16 cellular contexts compared by ENCODE assay signal in genomic region chr2:747774-748351, GRCh38.
DNase-seq lines count a peak whose midpoint lies in the region; ATAC-seq, FAIRE-seq and TF ChIP-seq lines count a peak whose summit lies in the region.
"Had no signal": no experiment of that assay in that cellular context is flagged by ENCODE, and none has a peak within 500 bp of the region (broad histone marks: within the 10 kb centered on the region; RNA-seq: fewer than 3 reads in every experiment).

No MANE protein-coding gene starts in this region.

- TF ChIP-seq POLR2A in HepG2 (IDR thresholded peaks at IDR 0.05; ENCODE audit: insufficient read depth in 1 of 2, low read depth in 2 of 2, low read length in 2 of 2) (no peak), right lobe of liver (IDR thresholded peaks at IDR 0.05) (no peak), H1 (IDR thresholded peaks at IDR 0.05; ENCODE audit: control extremely low read depth in 1 of 2, low read depth in 2 of 2, low read length in 2 of 2) (no peak)

- no peak overlapping the region for H3K18ac ChIP-seq in H1 (ENCODE audit: extremely low read depth, low read length)

- BruUV-seq in HepG2 (replicated peaks; lab: Mats Ljungman, UMichigan), result no TSS peak

- CTCF ChIA-PET in HepG2 (lab: Yijun Ruan, JAX; ENCODE audit: low intra/inter-chr PET ratio, low total read pairs), result no interaction called here
- CTCF ChIA-PET in H1 (lab: Charles Lee; ENCODE audit: partially characterized antibody), result no interaction called here

- H3K4me3 ChIP-seq in HepG2 (replicated peaks in 1 of 3; ENCODE audit: insufficient read depth in 1 of 3, low read depth in 2 of 3, low read length in 3 of 3), result no peak overlapping the region
- no peak overlapping the region for H3K4me3 ChIP-seq in right lobe of liver
- no peak overlapping the region for H3K4me3 ChIP-seq in H1 (ENCODE audit: extremely low read depth in 1 of 4, insufficient read depth in 2 of 4, low read depth in 3 of 4, low read length in 4 of 4)
- no peak overlapping the region for H3K4me3 ChIP-seq in mucosa of descending colon
- H3K4me3 ChIP-seq: BLaER1, GM23248 had no signal

- TF ChIP-seq EP300 in HepG2 (IDR thresholded peaks at IDR 0.05; ENCODE audit: low read depth in 2 of 2, low read length in 2 of 2), result no peak
- no peak for TF ChIP-seq EP300 in HepG2 (CRISPR knock-in tag; IDR thresholded peaks at IDR 0.05; ENCODE audit: borderline replicate concordance)
- TF ChIP-seq EP300 in H1 (IDR thresholded peaks at IDR 0.05; ENCODE audit: borderline replicate concordance in 1 of 2, low read depth in 2 of 2, low read length in 2 of 2), result no peak

- H2AFZ ChIP-seq in HepG2 (ENCODE audit: low read length), result no peak overlapping the region
- H2AFZ ChIP-seq in H1 (ENCODE audit: low read length), result no peak overlapping the region
- H2AFZ ChIP-seq: GM23248 had no signal

- POLR2A ChIA-PET in HepG2 (lab: Yijun Ruan, JAX), result no interaction called here
- POLR2A ChIA-PET in H1 (lab: Charles Lee; ENCODE audit: partially characterized antibody), result no interaction called here

- H3K56ac ChIP-seq in H1 (replicated peaks; ENCODE audit: insufficient read length, low read depth, low read length), result no peak overlapping the region

- no peak for TF ChIP-seq CTCF in HepG2 (CRISPR knock-in tag; IDR thresholded peaks at IDR 0.05)
- no peak for TF ChIP-seq CTCF in right lobe of liver (IDR thresholded peaks at IDR 0.05)
- no peak for TF ChIP-seq CTCF in H1 (IDR thresholded peaks at IDR 0.05; ENCODE audit: control extremely low read depth in 1 of 3, insufficient read depth in 1 of 3, low read depth in 1 of 3, low read length in 3 of 3)
- TF ChIP-seq CTCF in nephron progenitor cell (IDR thresholded peaks at IDR 0.05), result no peak
- no peak for TF ChIP-seq CTCF in mucosa of descending colon (IDR thresholded peaks at IDR 0.05)

- no peak overlapping the region for H4K91ac ChIP-seq in H1 (replicated peaks; ENCODE audit: insufficient read length, low read length)

- DNase-seq in HepG2 (ENCODE audit: low spot score), result no peak
- no peak for DNase-seq in right lobe of liver
- DNase-seq in H1 (ENCODE audit: low read depth in 1 of 2, low spot score in 2 of 2), result no peak
- no peak for DNase-seq in nephron progenitor cell
- no peak for DNase-seq in NCI-H187 treated with DMSO at 0.1 percent for 48 hours (lab: John Stamatoyannopoulos, UW)
- no peak for DNase-seq in mucosa of descending colon
- no peak for DNase-seq in HPDE6-E6E7 (ENCODE audit: extremely low spot score)
- DNase-seq: AML-193; Caco-2; CD8-positive, alpha-beta memory T cell; DND-41; GDM1; GM23248; H9 had no signal

- no peak overlapping the region for H2BK15ac ChIP-seq in H1 (ENCODE audit: low read length)

- ATAC-seq in HepG2, result no peak
- no peak for ATAC-seq in right lobe of liver
- ATAC-seq in mucosa of descending colon, result no peak

- H3K9ac ChIP-seq in HepG2 (ENCODE audit: insufficient read depth, low read depth, low read length) (no peak overlapping the region), H1 (replicated peaks in 1 of 4; ENCODE audit: extremely low read depth in 1 of 4, low read depth in 3 of 4, low read length in 3 of 4) (no peak overlapping the region)
- H3K9ac ChIP-seq: BLaER1, GM23248 had no signal

- no peak overlapping the region for H3K27ac Mint-ChIP-seq in nephron progenitor cell
- H3K27ac Mint-ChIP-seq: CD8-positive, alpha-beta memory T cell; H9 had no signal

- 3% methylated on average over 11 of the region's 11 CpGs for WGBS in HepG2 (ENCODE audit: low lambda C conversion rate)
- 59% methylated on average over 11 of the region's 11 CpGs for WGBS in right lobe of liver (ENCODE audit: insufficient coverage, low coverage, low lambda C conversion rate, missing lambda C conversion rate)
- WGBS in H1 (ENCODE audit: extremely low coverage in 1 of 2, insufficient coverage in 1 of 2, insufficient read length in 1 of 2, insufficient replicate concordance in 2 of 2, low coverage in 1 of 2, low lambda C conversion rate in 2 of 2, missing lambda C conversion rate in 1 of 2), 2 experiments, result 59% methylated on average over 11 of the region's 11 CpGs; no CpG with 5 or more reads in 1 of the 2 experiments

- no peak overlapping the region for H4K5ac ChIP-seq in H1 (ENCODE audit: insufficient read length, low read depth, low read length)

- no peak for FAIRE-seq in HepG2 (lab: Jason Lieb, UNC)
- no peak for FAIRE-seq in H1 (lab: Jason Lieb, UNC)

- intact Hi-C loops in HepG2 (cut with micrococcal nuclease; ENCODE audit: unreplicated experiment) (no loop called here), right lobe of liver (cut with DNase I) (no loop called here), mucosa of descending colon (cut with DNase I, micrococcal nuclease) (no loop called here)

- no peak overlapping the region for H3K23ac ChIP-seq in H1 (ENCODE audit: insufficient read length)

- peaks cover 0 to 21% of the 10 kb centered on the region in 2 experiments; a peak in 3 of 5 replicates for H3K27me3 ChIP-seq in HepG2 (ENCODE audit: control insufficient read depth in 1 of 2, insufficient read depth in 2 of 2, low read length in 2 of 2)
- H3K27me3 ChIP-seq in right lobe of liver, result no peaks in the 10 kb centered on the region
- H3K27me3 ChIP-seq in H1 (replicated peaks in 1 of 4; ENCODE audit: control insufficient read depth in 3 of 4, extremely low read depth in 1 of 4, insufficient read depth in 3 of 4, low read length in 3 of 4), result no peaks in the 10 kb centered on the region
- H3K27me3 ChIP-seq: BLaER1 had no signal

- no peaks in the 10 kb centered on the region for H3K27me3 Mint-ChIP-seq in nephron progenitor cell (ENCODE audit: low read depth, poor library complexity)

- H3K79me1 ChIP-seq in H1 (ENCODE audit: low read depth, low read length), result no peaks in the 10 kb centered on the region

- peaks cover 55% of the 10 kb centered on the region for H3K36me3 Mint-ChIP-seq in nephron progenitor cell (ENCODE audit: low read depth)
- H3K36me3 Mint-ChIP-seq: CD8-positive, alpha-beta memory T cell had no signal

- H3K4me1 Mint-ChIP-seq in nephron progenitor cell, result peaks cover 12% of the 10 kb centered on the region
- H3K4me1 Mint-ChIP-seq: CD8-positive, alpha-beta memory T cell had no signal

- H3K4me3 Mint-ChIP-seq in nephron progenitor cell, result peak overlapping the region; percentile 20
- H3K4me3 Mint-ChIP-seq: CD8-positive, alpha-beta memory T cell; H9 had no signal

- no peak overlapping the region for H2BK20ac ChIP-seq in H1 (ENCODE audit: low read length)

- TF ChIP-seq RAD21 in HepG2 (CRISPR knock-in tag; IDR thresholded peaks at IDR 0.05), result no peak
- TF ChIP-seq RAD21 in H1 (IDR thresholded peaks at IDR 0.05 in 1 of 2, conservative IDR thresholded peaks at IDR 0.05 in 1 of 2; ENCODE audit: low read depth in 2 of 2, low read length in 2 of 2), result no peak

- H3K4me2 ChIP-seq in HepG2 (ENCODE audit: low read depth, low read length) (no peak overlapping the region), H1 (ENCODE audit: insufficient read depth in 1 of 2, low read depth in 2 of 2, low read length in 2 of 2) (no peak overlapping the region)
- H3K4me2 ChIP-seq: BLaER1 had no signal

- H3K36me3 ChIP-seq in HepG2 (replicated peaks in 1 of 2; ENCODE audit: control insufficient read depth in 1 of 2, insufficient read depth in 2 of 2, low read length in 2 of 2) (no peaks in the 10 kb centered on the region), right lobe of liver (no peaks in the 10 kb centered on the region), H1 (ENCODE audit: control insufficient read depth in 2 of 4, insufficient read depth in 4 of 4, low read length in 3 of 4) (peaks cover 0 to 5% (median 3%) of the 10 kb centered on the region in 4 experiments; a peak in 2 of 8 replicates), mucosa of descending colon (ENCODE audit: low read depth) (no peaks in the 10 kb centered on the region)
- H3K36me3 ChIP-seq: BLaER1 had no signal

- no peaks in the 10 kb centered on the region for H3K4me1 ChIP-seq in HepG2 (ENCODE audit: insufficient read depth, low read length)
- no peaks in the 10 kb centered on the region for H3K4me1 ChIP-seq in right lobe of liver
- no peaks in the 10 kb centered on the region for H3K4me1 ChIP-seq in H1 (replicated peaks in 1 of 4; ENCODE audit: control insufficient read depth in 3 of 4, insufficient read depth in 4 of 4, low read length in 3 of 4)
- H3K4me1 ChIP-seq in mucosa of descending colon (ENCODE audit: low read depth), result no peaks in the 10 kb centered on the region
- H3K4me1 ChIP-seq: BLaER1, Caco-2 had no signal

- H3K9me3 Mint-ChIP-seq in nephron progenitor cell, result peaks cover 28% of the 10 kb centered on the region

- H2BK5ac ChIP-seq in H1 (ENCODE audit: low read depth, low read length), result no peak overlapping the region

- H2AK5ac ChIP-seq in H1 (ENCODE audit: low read depth, low read length), result no peak overlapping the region

- H2BK120ac ChIP-seq in H1 (replicated peaks; ENCODE audit: low read depth, low read length), result no peak overlapping the region

- H4K20me1 ChIP-seq in HepG2 (ENCODE audit: insufficient read depth, low read length) (no peaks in the 10 kb centered on the region), H1 (replicated peaks in 1 of 2; ENCODE audit: control insufficient read depth in 1 of 2, insufficient read depth in 2 of 2, low read length in 2 of 2) (no peaks in the 10 kb centered on the region)
- H4K20me1 ChIP-seq: BLaER1 had no signal

- no peak overlapping the region for H3K14ac ChIP-seq in H1 (ENCODE audit: insufficient read length)

- in situ Hi-C loops in HepG2 (cut with HindIII; ENCODE audit: extremely low pct_ligation_motif_present, low pct_unique_long_range_greater_than_20kb), result no loop called here

- H3K79me2 ChIP-seq in HepG2 (ENCODE audit: insufficient read depth, low read length), result no peaks in the 10 kb centered on the region
- H3K79me2 ChIP-seq in H1 (ENCODE audit: control insufficient read depth in 1 of 2, insufficient read depth in 2 of 2, low read length in 2 of 2), result no peaks in the 10 kb centered on the region

- peaks cover 2% of the 10 kb centered on the region; the same call in 1 of the 2 replicates for H3K23me2 ChIP-seq in H1 (ENCODE audit: low read depth, low read length)

- H3K27ac ChIP-seq in HepG2 (ENCODE audit: extremely low read length, insufficient read depth, low read length), result no peak overlapping the region
- no peak overlapping the region for H3K27ac ChIP-seq in right lobe of liver
- no peak overlapping the region for H3K27ac ChIP-seq in H1 (ENCODE audit: low read depth, low read length)
- H3K27ac ChIP-seq: 22Rv1, BLaER1, GM23248 had no signal

- no peak overlapping the region for H3K4ac ChIP-seq in H1 (replicated peaks; ENCODE audit: insufficient read length, low read depth, low read length)

- H2BK12ac ChIP-seq in H1 (ENCODE audit: low read depth, low read length), result no peak overlapping the region

- H3K9me3 ChIP-seq in HepG2 (ENCODE audit: low read length) (no peaks in the 10 kb centered on the region), right lobe of liver (no peaks in the 10 kb centered on the region), H1 (ENCODE audit: insufficient read depth in 2 of 2, low read depth in 1 of 2, low read length in 1 of 2) (no peaks in the 10 kb centered on the region), mucosa of descending colon (no peaks in the 10 kb centered on the region)
- H3K9me3 ChIP-seq: BLaER1, Caco-2 had no signal

- H4K8ac ChIP-seq in H1 (ENCODE audit: extremely low read depth, insufficient read depth, low read length), result peak overlapping the region; percentile 79; the same call in 1 of the 2 replicates

TF ChIP-seq in HepG2, 621 proteins besides CTCF, POLR2A, EP300 and RAD21 (continues in another document):
- TF ChIP-seq IKZF1 (IDR thresholded peaks at IDR 0.05), result no peak
